In the genomic region with DNA sequence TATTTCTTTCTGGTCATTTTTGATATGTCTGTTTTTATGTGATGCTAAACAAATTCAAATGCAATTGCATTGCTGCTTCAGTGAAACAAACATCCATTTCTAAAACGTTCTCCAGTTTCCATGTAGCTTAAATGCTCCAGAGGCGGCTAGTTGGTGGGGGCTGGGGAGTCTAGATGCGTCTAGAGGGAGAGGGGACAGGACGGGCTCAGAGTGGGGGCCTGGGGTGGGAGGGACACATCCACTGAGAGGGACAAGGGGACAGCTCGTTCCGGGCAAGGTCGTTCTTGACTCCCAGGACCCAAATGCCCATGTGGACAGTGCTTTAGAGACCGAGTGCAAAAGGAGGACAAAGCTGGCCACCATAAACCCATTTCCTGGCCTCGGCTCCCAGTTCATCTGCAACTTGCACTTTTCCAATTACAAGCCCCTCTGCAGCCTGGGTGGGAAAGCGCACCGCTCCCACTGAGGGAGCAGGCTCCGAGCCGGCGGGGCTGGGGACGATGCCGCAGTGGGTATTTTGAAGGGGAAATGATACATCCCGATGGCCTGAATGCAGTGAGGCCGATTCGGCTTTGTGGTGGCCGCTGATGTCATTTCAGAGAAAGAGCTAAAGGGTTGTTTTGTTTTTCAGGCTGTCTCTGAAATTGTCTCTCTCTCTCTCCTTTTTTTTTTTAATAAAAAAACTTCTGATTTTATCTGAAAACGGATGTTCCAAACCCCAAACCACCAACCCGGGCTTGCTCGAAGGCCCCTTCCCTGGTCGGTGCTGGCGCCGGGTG, we compare ENCODE assay signal across 13 cellular contexts.
DNase-seq lines count a peak whose midpoint lies in the region; ATAC-seq and TF ChIP-seq lines count a peak whose summit lies in the region.
"Had no signal": no experiment of that assay in that cellular context is flagged by ENCODE, and none has a peak within 500 bp of the region (broad histone marks: within the 10 kb centered on the region; RNA-seq: fewer than 3 reads in every experiment).

No MANE protein-coding gene starts in this region.

- peaks cover 2% of the 10 kb centered on the region for H3K36me3 Mint-ChIP-seq in osteocyte (ENCODE audit: unreplicated experiment)
- H3K36me3 Mint-ChIP-seq: activated naive CD4-positive, alpha-beta T cell treated with anti-CD3 and anti-CD28 coated beads, Interleukin-2, amount 10 ng/mL, durations not matched to agents 7 days and 5 days had no signal

- peak overlapping the region; percentile 50 for H3K4me3 Mint-ChIP-seq in osteocyte (ENCODE audit: unreplicated experiment)
- H3K4me3 Mint-ChIP-seq: activated CD8-positive, alpha-beta T cell treated with anti-CD3 and anti-CD28 coated beads, Interleukin-2, amount 10 ng/mL, durations not matched to agents 7 days and 5 days; activated naive CD4-positive, alpha-beta T cell treated with anti-CD3 and anti-CD28 coated beads, Interleukin-2, amount 10 ng/mL, durations not matched to agents 7 days and 5 days had no signal

- H3K27me3 Mint-ChIP-seq in osteocyte (ENCODE audit: unreplicated experiment): no peaks in the 10 kb centered on the region

- DNase-seq in A673 (ENCODE audit: low spot score): peak; percentile 25
- DNase-seq in NT2/D1 (ENCODE audit: low read depth, low spot score): no peak
- DNase-seq in esophagus squamous epithelium (lab: John Stamatoyannopoulos, UW): no peak
- no peak for DNase-seq in osteocyte (ENCODE audit: extremely low spot score, unreplicated experiment)
- no peak for DNase-seq in body of pancreas
- DNase-seq in middle frontal gyrus (ENCODE audit: extremely low spot score, low spot score): no peak
- DNase-seq in Kasumi-1 (lab: John Stamatoyannopoulos, UW): no peak
- DNase-seq in activated CD4-positive, alpha-beta T cell treated with anti-CD3 and anti-CD28 coated beads for 1 hour: no peak
- DNase-seq: activated CD8-positive, alpha-beta T cell treated with anti-CD3 and anti-CD28 coated beads, Interleukin-2, amount 10 ng/mL, durations not matched to agents 7 days and 5 days; activated naive CD4-positive, alpha-beta T cell treated with anti-CD3 and anti-CD28 coated beads, Interleukin-2, amount 10 ng/mL, durations not matched to agents 7 days and 5 days; NCI-H510A; testis had no signal

- H3K27me3 ChIP-seq in A673 (replicated peaks; ENCODE audit: insufficient read depth, low read depth, low read length, poor library complexity) (peaks cover 69% of the 10 kb centered on the region), NT2/D1 (ENCODE audit: insufficient read depth, insufficient read length) (peaks cover 16% of the 10 kb centered on the region), esophagus squamous epithelium (peaks cover 0 to 44% (median 0%) of the 10 kb centered on the region in 4 donors), body of pancreas (no peaks in the 10 kb centered on the region)
- H3K27me3 ChIP-seq: testis had no signal

- TF ChIP-seq POLR2A in esophagus squamous epithelium (IDR thresholded peaks at IDR 0.05) (no peak), body of pancreas (IDR thresholded peaks at IDR 0.05) (no peak)

- peaks cover 14% of the 10 kb centered on the region for H3K4me1 ChIP-seq in A673 (ENCODE audit: insufficient read depth, low read length, poor library complexity, severe bottlenecking)
- no peaks in the 10 kb centered on the region for H3K4me1 ChIP-seq in NT2/D1 (ENCODE audit: insufficient read depth, insufficient read length)
- peaks cover 0 to 10% (median 4%) of the 10 kb centered on the region in 3 donors for H3K4me1 ChIP-seq in esophagus squamous epithelium
- H3K4me1 ChIP-seq in body of pancreas: no peaks in the 10 kb centered on the region
- H3K4me1 ChIP-seq: testis had no signal

- H3K9me3 Mint-ChIP-seq in osteocyte (ENCODE audit: unreplicated experiment): no peaks in the 10 kb centered on the region
- H3K9me3 Mint-ChIP-seq: activated naive CD4-positive, alpha-beta T cell treated with anti-CD3 and anti-CD28 coated beads, Interleukin-2, amount 10 ng/mL, durations not matched to agents 7 days and 5 days had no signal

- H3K9ac ChIP-seq in NT2/D1 (ENCODE audit: insufficient read length, low read depth): peak overlapping the region; percentile 18

- POLR2A ChIA-PET in A673 (lab: Charles Lee; ENCODE audit: low non-redundant PET): no interaction called here

- no TSS peak for BruUV-seq in A673 (replicated peaks; lab: Mats Ljungman, UMichigan)

- no peak overlapping the region for H3K27ac ChIP-seq in A673 (ENCODE audit: low read depth, low read length, poor library complexity, severe bottlenecking)
- peak overlapping the region in 3 of 4 donors; percentile 25 to 54 (median 53) for H3K27ac ChIP-seq in esophagus squamous epithelium
- H3K27ac ChIP-seq in body of pancreas: no peak overlapping the region
- H3K27ac ChIP-seq: RWPE1, testis had no signal

- peaks cover 34% of the 10 kb centered on the region for H3K4me1 Mint-ChIP-seq in osteocyte (ENCODE audit: unreplicated experiment)
- H3K4me1 Mint-ChIP-seq: activated naive CD4-positive, alpha-beta T cell treated with anti-CD3 and anti-CD28 coated beads, Interleukin-2, amount 10 ng/mL, durations not matched to agents 7 days and 5 days had no signal

- intact Hi-C loops in A673 (cut with micrococcal nuclease; ENCODE audit: unreplicated experiment): no loop called here
- intact Hi-C loops in esophagus squamous epithelium (cut with DNase I): no loop called here
- intact Hi-C loops in body of pancreas (cut with DNase I): no loop called here

- TF ChIP-seq CTCF in A673 (conservative IDR thresholded peaks at IDR 0.05; ENCODE audit: low read depth, low read length) (no peak), esophagus squamous epithelium (IDR thresholded peaks at IDR 0.05) (no peak), osteocyte (IDR thresholded peaks at IDR 0.05) (no peak), body of pancreas (IDR thresholded peaks at IDR 0.05) (no peak)

- no peaks in the 10 kb centered on the region for H3K36me3 ChIP-seq in A673 (ENCODE audit: insufficient read depth, low read length, poor library complexity, severe bottlenecking)
- H3K36me3 ChIP-seq in NT2/D1 (ENCODE audit: insufficient read depth, insufficient read length, low read length): no peaks in the 10 kb centered on the region
- H3K36me3 ChIP-seq in esophagus squamous epithelium: no peaks in the 10 kb centered on the region
- H3K36me3 ChIP-seq in body of pancreas (replicated peaks in 1 of 2; ENCODE audit: insufficient read depth in 1 of 2, low read depth in 2 of 2): no peaks in the 10 kb centered on the region

- 65 to 78% methylated on average over 8 to 18 of the region's 26 CpGs for WGBS in esophagus squamous epithelium, 2 donors
- 49 to 59% methylated on average over 23 to 26 of the region's 26 CpGs for WGBS in body of pancreas, 2 donors

- no peak overlapping the region for H3K4me3 ChIP-seq in A673 (ENCODE audit: low read depth, low read length, poor library complexity, severe bottlenecking)
- no peak overlapping the region for H3K4me3 ChIP-seq in NT2/D1 (ENCODE audit: insufficient read length, low read depth)
- no peak overlapping the region for H3K4me3 ChIP-seq in esophagus squamous epithelium
- H3K4me3 ChIP-seq in body of pancreas: no peak overlapping the region
- H3K4me3 ChIP-seq: testis had no signal

- H3K9me3 ChIP-seq in A673 (ENCODE audit: low read depth, low read length, poor library complexity, severe bottlenecking) (no peaks in the 10 kb centered on the region), NT2/D1 (ENCODE audit: insufficient read depth, low read length) (peaks cover 6% of the 10 kb centered on the region; the same call in 1 of the 2 replicates), esophagus squamous epithelium (no peaks in the 10 kb centered on the region), body of pancreas (no peaks in the 10 kb centered on the region)
- H3K9me3 ChIP-seq: testis had no signal

- peak overlapping the region; percentile 83 for H3K27ac Mint-ChIP-seq in osteocyte (ENCODE audit: unreplicated experiment)
- H3K27ac Mint-ChIP-seq: activated CD8-positive, alpha-beta T cell treated with anti-CD3 and anti-CD28 coated beads, Interleukin-2, amount 10 ng/mL, durations not matched to agents 7 days and 5 days; activated naive CD4-positive, alpha-beta T cell treated with anti-CD3 and anti-CD28 coated beads, Interleukin-2, amount 10 ng/mL, durations not matched to agents 7 days and 5 days had no signal

- ATAC-seq in body of pancreas: no peak
- ATAC-seq: activated CD8-positive, alpha-beta T cell treated with anti-CD3 and anti-CD28 coated beads, Interleukin-2, amount 10 ng/mL, durations not matched to agents 7 days and 5 days had no signal

- CTCF ChIA-PET in A673 (lab: Charles Lee): no interaction called here

Comparison
In these comparisons a context has a peak if more than half of its experiments do, and no peak if none do; other contexts are left out.
1. H3K27ac ChIP-seq: peak in esophagus squamous epithelium (3 of 4); none in A673 (single experiment) and body of pancreas (0 of 4).